24 cellular contexts compared by ENCODE assay signal in genomic region chr5:14880688-14881087, GRCh38. TPM values are rescaled to one million over a fixed set of nuclear protein-coding genes. Genes with fewer than 3 reads are reported as not detected.
DNase-seq lines count a peak whose midpoint lies in the region; TF ChIP-seq lines count a peak whose summit lies in the region.
"Had no signal": no experiment of that assay in that cellular context is flagged by ENCODE, and none has a peak within 500 bp of the region (broad histone marks: within the 10 kb centered on the region; RNA-seq: fewer than 3 reads in every experiment).

No MANE protein-coding gene starts in this region.

- CTCF ChIA-PET in MCF 10A (lab: Yijun Ruan, JAX): interaction anchor here (0.8 to 2.2 kb wide), 4 partner anchors 7 to 148 kb away, joined by 3 to 9 read pairs (median 5); no protein-coding TSS in a partner anchor
- CTCF ChIA-PET in RWPE1 (lab: Yijun Ruan, JAX): interaction anchor here (1.2 kb wide), 1 partner anchor 153 kb away, joined by 6 read pairs; no protein-coding TSS in a partner anchor
- CTCF ChIA-PET in CD4-positive, alpha-beta memory T cell (lab: Charles Lee; ENCODE audit: partially characterized antibody): interaction anchor here (2.6 kb wide), 1 partner anchor 154 kb away, joined by 11 read pairs; no protein-coding TSS in a partner anchor

- H3K27me3 Mint-ChIP-seq in MCF 10A (ENCODE audit: insufficient read depth, unreplicated experiment) (no peaks in the 10 kb centered on the region), mesothelial cell of epicardium (ENCODE audit: low read depth) (peaks cover 4% of the 10 kb centered on the region)
- H3K27me3 Mint-ChIP-seq in CD4-positive, alpha-beta memory T cell: peaks cover 3 to 4% of the 10 kb centered on the region in 2 donors
- H3K27me3 Mint-ChIP-seq: activated CD4-positive, alpha-beta T cell treated with anti-CD3 and anti-CD28 coated beads for 36 hours had no signal

- no peak for TF ChIP-seq POLR2A in breast epithelium (IDR thresholded peaks at IDR 0.05)

- DNase-seq in MCF 10A (ENCODE audit: unreplicated experiment) (peak; percentile 76), breast epithelium (ENCODE audit: low spot score in 2 of 2) (no peak), RWPE1 (ENCODE audit: low spot score) (peak; percentile 54), fibroblast of gingiva (ENCODE audit: low read depth) (peak; percentile 50), stromal cell of bone marrow (ENCODE audit: low read depth) (peak; percentile 45), mesothelial cell of epicardium (ENCODE audit: low spot score in 2 of 2, unreplicated experiment in 2 of 2) (no peak), superior temporal gyrus (ENCODE audit: extremely low spot score) (no peak)
- no peak for DNase-seq in CD4-positive, alpha-beta memory T cell
- DNase-seq: ACHN; activated CD4-positive, alpha-beta T cell treated with anti-CD3 and anti-CD28 coated beads for 36 hours; cortex of kidney; foreskin keratinocyte; Karpas-422; naive thymus-derived CD4-positive, alpha-beta T cell; NCI-H1105; NCI-H2081; NCI-H510A treated with DMSO at 0.1 percent for 48 hours; ovary; right cardiac atrium had no signal

- H3K27me3 ChIP-seq in breast epithelium: no peaks in the 10 kb centered on the region
- H3K27me3 ChIP-seq in CD4-positive, alpha-beta memory T cell (ENCODE audit: insufficient read depth, low read length): no peaks in the 10 kb centered on the region
- H3K27me3 ChIP-seq: foreskin keratinocyte, ovary had no signal

- H3K27ac Mint-ChIP-seq in MCF 10A (ENCODE audit: low read depth, unreplicated experiment) (no peak overlapping the region), mesothelial cell of epicardium (no peak overlapping the region)
- peak overlapping the region in 1 of 7 donors; percentile 37 for H3K27ac Mint-ChIP-seq in CD4-positive, alpha-beta memory T cell
- H3K27ac Mint-ChIP-seq: activated CD4-positive, alpha-beta T cell treated with anti-CD3 and anti-CD28 coated beads for 36 hours; activated naive CD4-positive, alpha-beta T cell treated with anti-CD3 and anti-CD28 coated beads, Interleukin-2, amount 50 U/mL, for 72 hours; memory B cell; naive thymus-derived CD4-positive, alpha-beta T cell; stimulated activated effector memory CD8-positive, alpha-beta T cell treated with anti-CD3 and anti-CD28 coated beads, Interleukin-12 subunit alpha, Interleukin-12 subunit beta, amount 100 ng/mL, for 72 hours had no signal

- no peaks in the 10 kb centered on the region for H3K4me1 ChIP-seq in breast epithelium
- no peaks in the 10 kb centered on the region for H3K4me1 ChIP-seq in CD4-positive, alpha-beta memory T cell (ENCODE audit: insufficient read depth, low read length)

- intact Hi-C loops in MCF 10A (cut with micrococcal nuclease) (no loop called here), breast epithelium (cut with DNase I; ENCODE audit: low total_unique reads) (no loop called here)
- intact Hi-C loops in CD4-positive, alpha-beta memory T cell (cut with micrococcal nuclease): no loop called here

- H3K36me3 ChIP-seq in breast epithelium: no peaks in the 10 kb centered on the region
- H3K36me3 ChIP-seq in CD4-positive, alpha-beta memory T cell (ENCODE audit: insufficient read depth, low read length): no peaks in the 10 kb centered on the region
- H3K36me3 ChIP-seq: ovary had no signal

- BruUV-seq in MCF 10A (replicated peaks; lab: Mats Ljungman, UMichigan): no TSS peak

- H3K4me1 Mint-ChIP-seq in MCF 10A (ENCODE audit: insufficient read depth, unreplicated experiment) (peaks cover 25% of the 10 kb centered on the region), mesothelial cell of epicardium (peaks cover 5% of the 10 kb centered on the region)
- H3K4me1 Mint-ChIP-seq in CD4-positive, alpha-beta memory T cell: peaks cover 0 to 3% (median under 1%) of the 10 kb centered on the region in 4 donors
- H3K4me1 Mint-ChIP-seq: stimulated activated effector memory CD8-positive, alpha-beta T cell treated with anti-CD3 and anti-CD28 coated beads, Interleukin-12 subunit alpha, Interleukin-12 subunit beta, amount 100 ng/mL, for 72 hours had no signal

- no peaks in the 10 kb centered on the region for H3K9me3 ChIP-seq in breast epithelium
- H3K9me3 ChIP-seq in CD4-positive, alpha-beta memory T cell (ENCODE audit: control insufficient read depth in 1 of 2, low read length in 2 of 2): no peaks in the 10 kb centered on the region
- H3K9me3 ChIP-seq: ovary had no signal

- no peaks in the 10 kb centered on the region for H3K36me3 Mint-ChIP-seq in MCF 10A (ENCODE audit: insufficient read depth, unreplicated experiment)
- H3K36me3 Mint-ChIP-seq in mesothelial cell of epicardium: no peaks in the 10 kb centered on the region
- H3K36me3 Mint-ChIP-seq in CD4-positive, alpha-beta memory T cell: no peaks in the 10 kb centered on the region
- H3K36me3 Mint-ChIP-seq: activated naive CD4-positive, alpha-beta T cell treated with anti-CD3 and anti-CD28 coated beads, Interleukin-2, amount 50 U/mL, for 72 hours; brain; memory B cell; stimulated activated effector memory CD8-positive, alpha-beta T cell treated with anti-CD3 and anti-CD28 coated beads, Interleukin-12 subunit alpha, Interleukin-12 subunit beta, amount 100 ng/mL, for 72 hours had no signal

- H3K27ac ChIP-seq in breast epithelium: no peak overlapping the region
- H3K27ac ChIP-seq in RWPE1: no peak overlapping the region
- no peak overlapping the region for H3K27ac ChIP-seq in CD4-positive, alpha-beta memory T cell (ENCODE audit: low read depth, low read length)
- H3K27ac ChIP-seq: C4-2B, foreskin keratinocyte, ovary had no signal

- H3K9me3 Mint-ChIP-seq in MCF 10A (ENCODE audit: unreplicated experiment) (no peaks in the 10 kb centered on the region), mesothelial cell of epicardium (no peaks in the 10 kb centered on the region)
- no peaks in the 10 kb centered on the region for H3K9me3 Mint-ChIP-seq in CD4-positive, alpha-beta memory T cell
- H3K9me3 Mint-ChIP-seq: activated naive CD4-positive, alpha-beta T cell treated with anti-CD3 and anti-CD28 coated beads, Interleukin-2, amount 50 U/mL, for 72 hours; memory B cell; naive thymus-derived CD4-positive, alpha-beta T cell; stimulated activated effector memory CD8-positive, alpha-beta T cell treated with anti-CD3 and anti-CD28 coated beads, Interleukin-12 subunit alpha, Interleukin-12 subunit beta, amount 100 ng/mL, for 72 hours had no signal

- POLR2A ChIA-PET in MCF 10A (lab: Yijun Ruan, JAX): interaction anchor here (0.7 to 1.0 kb wide), 2 partner anchors 9 to 172 kb away, joined by 4 read pairs; partner anchors contain the start of gene ANKH
- POLR2A ChIA-PET in RWPE1 (lab: Yijun Ruan, JAX; ENCODE audit: low non-redundant PET): no interaction called here
- POLR2A ChIA-PET in CD4-positive, alpha-beta memory T cell (lab: Charles Lee; ENCODE audit: partially characterized antibody): interaction anchor here (0.6 kb wide), 1 partner anchor 143 kb away, joined by 3 read pairs; no protein-coding TSS in a partner anchor

- no peak overlapping the region for H3K4me3 ChIP-seq in breast epithelium
- no peak overlapping the region for H3K4me3 ChIP-seq in CD4-positive, alpha-beta memory T cell (ENCODE audit: low read length in 2 of 2)
- H3K4me3 ChIP-seq: ovary had no signal

- H3K4me3 Mint-ChIP-seq in MCF 10A (ENCODE audit: unreplicated experiment) (no peak overlapping the region), mesothelial cell of epicardium (no peak overlapping the region)
- no peak overlapping the region for H3K4me3 Mint-ChIP-seq in CD4-positive, alpha-beta memory T cell
- H3K4me3 Mint-ChIP-seq: activated CD4-positive, alpha-beta T cell treated with anti-CD3 and anti-CD28 coated beads for 36 hours; brain; memory B cell; stimulated activated effector memory CD8-positive, alpha-beta T cell treated with anti-CD3 and anti-CD28 coated beads, Interleukin-12 subunit alpha, Interleukin-12 subunit beta, amount 100 ng/mL, for 72 hours had no signal

- TF ChIP-seq CTCF in MCF 10A (IDR thresholded peaks at IDR 0.05; ENCODE audit: unreplicated experiment): no peak
- no peak for TF ChIP-seq CTCF in breast epithelium (IDR thresholded peaks at IDR 0.05)
- TF ChIP-seq CTCF in RWPE1 (conservative IDR thresholded peaks at IDR 0.05; ENCODE audit: low read depth): no peak
- no peak for TF ChIP-seq CTCF in mesothelial cell of epicardium (IDR thresholded peaks at IDR 0.05; ENCODE audit: unreplicated experiment)

RNA-seq across cellular contexts. Expression of gene ANKH, which starts 9.1 kb away (rescaled TPM):
- 51.3 and 65.7 TPM in 2 replicates for total RNA-seq in MCF 10A (2022)
- 10 to 100 TPM; 31.5 to 83.1 (median 52.1) TPM for total RNA-seq in breast epithelium
- total RNA-seq in mesothelial cell of epicardium: 39.1 to 39.7 TPM (median 39.4 TPM) in 3 replicates
- 100 to 1,000 TPM; 161 to 165 TPM for total RNA-seq in CD4-positive, alpha-beta memory T cell
- 10 to 100 TPM; 34.1 to 67.1 TPM for polyA plus RNA-seq in CD4-positive, alpha-beta memory T cell

Comparison
In these comparisons a context has a peak if more than half of its experiments do, and no peak if none do; other contexts are left out.
1. DNase-seq: peak in MCF 10A (single experiment), RWPE1 (single experiment), fibroblast of gingiva (single experiment) and stromal cell of bone marrow (single experiment); none in breast epithelium (0 of 2), mesothelial cell of epicardium (0 of 2), superior temporal gyrus (single experiment) and CD4-positive, alpha-beta memory T cell (0 of 5).